19 cellular contexts compared by ENCODE assay signal in the genomic region with DNA sequence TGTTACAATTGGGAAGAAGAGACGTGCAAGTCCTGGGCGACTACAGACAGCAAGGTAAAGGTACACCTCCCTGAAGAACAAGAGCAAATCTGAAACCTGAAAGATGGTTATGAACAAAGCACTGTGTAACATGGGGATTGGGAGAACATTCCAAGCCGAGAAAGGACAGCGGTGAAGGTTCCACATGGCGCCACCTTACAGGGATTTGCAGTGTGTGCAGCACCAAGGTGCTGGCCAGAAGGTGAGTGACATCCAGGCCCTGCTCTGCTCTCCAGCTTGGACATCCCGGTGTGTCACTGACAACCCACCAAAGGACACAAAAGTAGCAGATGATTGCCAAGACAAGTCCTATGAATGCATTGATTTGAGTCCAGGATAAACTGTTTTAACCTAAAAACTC.
DNase-seq lines count a peak whose midpoint lies in the region; ATAC-seq and TF ChIP-seq lines count a peak whose summit lies in the region.
"Had no signal": no experiment of that assay in that cellular context is flagged by ENCODE, and none has a peak within 500 bp of the region (broad histone marks: within the 10 kb centered on the region; RNA-seq: fewer than 3 reads in every experiment).

No MANE protein-coding gene starts in this region.

- H3K4me1 Mint-ChIP-seq in WTC11 (no peaks in the 10 kb centered on the region), endodermal cell (no peaks in the 10 kb centered on the region), nephron progenitor cell (peaks cover 11% of the 10 kb centered on the region), progenitor cell of endocrine pancreas (ENCODE audit: low read depth) (no peaks in the 10 kb centered on the region)
- H3K4me1 Mint-ChIP-seq: B cell had no signal

- H3K27ac Mint-ChIP-seq in WTC11 (no peak overlapping the region), endodermal cell (no peak overlapping the region), nephron progenitor cell (peak overlapping the region; percentile 62), progenitor cell of endocrine pancreas (no peak overlapping the region)
- H3K27ac Mint-ChIP-seq: B cell; CD4-positive, alpha-beta T cell; CD8-positive, alpha-beta T cell had no signal

- H3K4me3 Mint-ChIP-seq in WTC11 (no peak overlapping the region), endodermal cell (no peak overlapping the region), nephron progenitor cell (no peak overlapping the region), progenitor cell of endocrine pancreas (ENCODE audit: low read depth) (no peak overlapping the region)
- H3K4me3 Mint-ChIP-seq: B cell; CD4-positive, alpha-beta T cell; CD8-positive, alpha-beta T cell had no signal

- H3K9me3 Mint-ChIP-seq in WTC11 (no peaks in the 10 kb centered on the region), endodermal cell (no peaks in the 10 kb centered on the region), nephron progenitor cell (no peaks in the 10 kb centered on the region), progenitor cell of endocrine pancreas (ENCODE audit: low read depth) (no peaks in the 10 kb centered on the region)
- H3K9me3 Mint-ChIP-seq: CD4-positive, alpha-beta T cell; CD8-positive, alpha-beta T cell had no signal

- no peak overlapping the region for H3K4me3 ChIP-seq in endodermal cell (ENCODE audit: low read length)
- H3K4me3 ChIP-seq: A549; BLaER1 treated with 17β-estradiol and CSF1 and Interleukin-3, amounts not matched to agents 10 nM and 100 nM; GM12878 had no signal

- no peaks in the 10 kb centered on the region for H3K27me3 Mint-ChIP-seq in WTC11 (ENCODE audit: low read depth)
- no peaks in the 10 kb centered on the region for H3K27me3 Mint-ChIP-seq in endodermal cell (ENCODE audit: insufficient read depth)
- H3K27me3 Mint-ChIP-seq in nephron progenitor cell (ENCODE audit: low read depth, poor library complexity): peaks cover 3% of the 10 kb centered on the region
- no peaks in the 10 kb centered on the region for H3K27me3 Mint-ChIP-seq in progenitor cell of endocrine pancreas
- H3K27me3 Mint-ChIP-seq: B cell had no signal

- H3K9me3 ChIP-seq in endodermal cell (ENCODE audit: control insufficient read depth, low read length): no peaks in the 10 kb centered on the region
- H3K9me3 ChIP-seq: A549; BLaER1 treated with 17β-estradiol and CSF1 and Interleukin-3, amounts not matched to agents 10 nM and 100 nM; Caco-2 had no signal

- CTCF ChIA-PET in WTC11 (lab: Charles Lee): no interaction called here

- no peaks in the 10 kb centered on the region for H3K36me3 ChIP-seq in endodermal cell (ENCODE audit: control insufficient read depth, insufficient read depth, low read length)
- H3K36me3 ChIP-seq: BLaER1 treated with 17β-estradiol and CSF1 and Interleukin-3, amounts not matched to agents 10 nM and 100 nM had no signal

- no peaks in the 10 kb centered on the region for H3K4me1 ChIP-seq in endodermal cell (ENCODE audit: control insufficient read depth, insufficient read depth, low read length)
- H3K4me1 ChIP-seq: A549; BLaER1 treated with 17β-estradiol and CSF1 and Interleukin-3, amounts not matched to agents 10 nM and 100 nM; Caco-2 had no signal

- DNase-seq in WTC11 (ENCODE audit: low spot score) (no peak), endodermal cell (no peak), nephron progenitor cell (no peak), NCI-H446 (lab: John Stamatoyannopoulos, UW) (no peak), inferior parietal cortex (ENCODE audit: extremely low spot score) (no peak), progenitor cell of endocrine pancreas (ENCODE audit: low spot score, unreplicated experiment) (no peak)
- DNase-seq: 8988T; AML-193; Calu3; CD4-positive, alpha-beta T cell; CD8-positive, alpha-beta T cell; DMS79 treated with DMSO at 0.1 percent for 48 hours; GDM1 had no signal

- no peaks in the 10 kb centered on the region for H3K27me3 ChIP-seq in endodermal cell (ENCODE audit: control insufficient read depth, insufficient read depth, low read length, poor library complexity, severe bottlenecking)
- H3K27me3 ChIP-seq: BLaER1 treated with 17β-estradiol and CSF1 and Interleukin-3, amounts not matched to agents 10 nM and 100 nM had no signal

- TF ChIP-seq CTCF in WTC11 (IDR thresholded peaks at IDR 0.05): no peak
- TF ChIP-seq CTCF in endodermal cell (conservative IDR thresholded peaks at IDR 0.05): peak; percentile 18
- TF ChIP-seq CTCF in nephron progenitor cell (IDR thresholded peaks at IDR 0.05): no peak
- TF ChIP-seq CTCF in progenitor cell of endocrine pancreas (IDR thresholded peaks at IDR 0.05; ENCODE audit: unreplicated experiment): no peak

- no peaks in the 10 kb centered on the region for H3K36me3 Mint-ChIP-seq in WTC11
- H3K36me3 Mint-ChIP-seq in endodermal cell (ENCODE audit: low read depth): no peaks in the 10 kb centered on the region
- no peaks in the 10 kb centered on the region for H3K36me3 Mint-ChIP-seq in nephron progenitor cell (ENCODE audit: low read depth)
- no peaks in the 10 kb centered on the region for H3K36me3 Mint-ChIP-seq in progenitor cell of endocrine pancreas (ENCODE audit: insufficient read depth)
- H3K36me3 Mint-ChIP-seq: CD8-positive, alpha-beta T cell had no signal

- WGBS in endodermal cell (ENCODE audit: insufficient coverage in 1 of 2, insufficient read length in 1 of 2), 2 experiments: 93 to 100% methylated on average over 4 to 6 of the region's 6 CpGs

- peak; percentile 58; the same call in 1 of the 2 replicates for ATAC-seq in WTC11
- ATAC-seq: A549; CD8-positive, alpha-beta T cell; GM12878 had no signal

- POLR2A ChIA-PET in WTC11 (lab: Charles Lee): no interaction called here

- no peak overlapping the region for H3K27ac ChIP-seq in endodermal cell (ENCODE audit: low read depth, low read length)
- H3K27ac ChIP-seq: A549; BLaER1 treated with 17β-estradiol and CSF1 and Interleukin-3, amounts not matched to agents 10 nM and 100 nM; C4-2B had no signal

- no peak overlapping the region for H3K9ac ChIP-seq in endodermal cell (ENCODE audit: extremely low read depth, low read length, poor library complexity, severe bottlenecking)
- H3K9ac ChIP-seq: BLaER1 treated with 17β-estradiol and CSF1 and Interleukin-3, amounts not matched to agents 10 nM and 100 nM had no signal

TF ChIP-seq in WTC11, 78 proteins besides CTCF, POLR2A, EP300 and RAD21:
- TF ChIP-seq, protein P1, sequence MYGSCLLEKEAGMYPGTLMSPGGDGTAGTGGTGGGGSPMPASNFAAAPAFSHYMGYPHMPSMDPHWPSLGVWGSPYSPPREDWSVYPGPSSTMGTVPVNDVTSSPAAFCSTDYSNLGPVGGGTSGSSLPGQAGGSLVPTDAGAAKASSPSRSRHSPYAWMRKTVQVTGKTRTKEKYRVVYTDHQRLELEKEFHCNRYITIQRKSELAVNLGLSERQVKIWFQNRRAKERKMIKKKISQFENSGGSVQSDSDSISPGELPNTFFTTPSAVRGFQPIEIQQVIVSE (CRISPR knock-in tag; IDR thresholded peaks at IDR 0.05; ENCODE audit: borderline replicate concordance): no peak
- no peak for TF ChIP-seq FOXJ3 (CRISPR knock-in tag; IDR thresholded peaks at IDR 0.05; ENCODE audit: borderline replicate concordance)
- TF ChIP-seq, protein P2, sequence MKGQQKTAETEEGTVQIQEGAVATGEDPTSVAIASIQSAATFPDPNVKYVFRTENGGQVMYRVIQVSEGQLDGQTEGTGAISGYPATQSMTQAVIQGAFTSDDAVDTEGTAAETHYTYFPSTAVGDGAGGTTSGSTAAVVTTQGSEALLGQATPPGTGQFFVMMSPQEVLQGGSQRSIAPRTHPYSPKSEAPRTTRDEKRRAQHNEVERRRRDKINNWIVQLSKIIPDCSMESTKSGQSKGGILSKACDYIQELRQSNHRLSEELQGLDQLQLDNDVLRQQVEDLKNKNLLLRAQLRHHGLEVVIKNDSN (CRISPR knock-in tag; IDR thresholded peaks at IDR 0.05): no peak
TF ChIP-seq in WTC11: peak in this region for 0.
